Comparison of ENCODE assay signal across 18 cellular contexts in genomic region chr2:148302526-148302925, GRCh38.
DNase-seq lines count a peak whose midpoint lies in the region; ATAC-seq and TF ChIP-seq lines count a peak whose summit lies in the region.
"Had no signal": no experiment of that assay in that cellular context is flagged by ENCODE, and none has a peak within 500 bp of the region (broad histone marks: within the 10 kb centered on the region; RNA-seq: fewer than 3 reads in every experiment).

No MANE protein-coding gene starts in this region.

- no peak for TF ChIP-seq CTCF in GM23338 (conservative IDR thresholded peaks at IDR 0.05; ENCODE audit: low read depth in 2 of 2)
- no peak for TF ChIP-seq CTCF in WTC11 (IDR thresholded peaks at IDR 0.05)

- H3K36me3 ChIP-seq in GM23338 (ENCODE audit: insufficient read depth) (no peaks in the 10 kb centered on the region), mesenchymal stem cell (ENCODE audit: control insufficient read depth in 1 of 2, insufficient read depth in 2 of 2, low read depth in 1 of 2, low read length in 2 of 2) (no peaks in the 10 kb centered on the region)

- H3K27me3 ChIP-seq in GM23338 (ENCODE audit: insufficient read depth), result no peaks in the 10 kb centered on the region
- H3K27me3 ChIP-seq in mesenchymal stem cell (ENCODE audit: control insufficient read depth in 1 of 2, insufficient read depth in 1 of 2, low read length in 2 of 2), result no peaks in the 10 kb centered on the region
- H3K27me3 ChIP-seq: BLaER1 treated with 17β-estradiol and CSF1 and Interleukin-3, amounts not matched to agents 10 nM and 100 nM had no signal

- H3K4me1 Mint-ChIP-seq in GM23338 (peaks cover 50% of the 10 kb centered on the region), WTC11 (peaks cover 61% of the 10 kb centered on the region)
- H3K4me1 Mint-ChIP-seq in activated T-helper 1 cell treated with anti-CD3 and anti-CD28 coated beads, Interleukin-12 subunit alpha, Interleukin-12 subunit beta, Interleukin-2, Interleukin-4 antibody, amounts not matched to agents 30 ng/mL and 10 ng/mL and 1 ng/mL, durations not matched to agents 14 hours and 24 hours and 36 hours (ENCODE audit: low read depth), result no peaks in the 10 kb centered on the region
- no peaks in the 10 kb centered on the region for H3K4me1 Mint-ChIP-seq in stimulated activated effector memory CD8-positive, alpha-beta T cell treated with anti-CD3 and anti-CD28 coated beads, Interleukin-12 subunit alpha, Interleukin-12 subunit beta, amount 100 ng/mL, for 72 hours
- H3K4me1 Mint-ChIP-seq: B cell had no signal

- ATAC-seq in GM23338 (no peak), WTC11 (peak; percentile 31), HG02840 (IDR thresholded peaks at IDR 0.05; ENCODE audit: low FRiP score, unreplicated experiment) (no peak)
- no peak for ATAC-seq in stimulated activated effector memory CD8-positive, alpha-beta T cell treated with anti-CD3 and anti-CD28 coated beads, Interleukin-12 subunit alpha, Interleukin-12 subunit beta, amount 100 ng/mL, for 72 hours
- ATAC-seq: A549; CD8-positive, alpha-beta T cell had no signal

- H3K27ac Mint-ChIP-seq in GM23338, result no peak overlapping the region
- no peak overlapping the region for H3K27ac Mint-ChIP-seq in WTC11
- no peak overlapping the region for H3K27ac Mint-ChIP-seq in activated T-helper 1 cell treated with anti-CD3 and anti-CD28 coated beads, Interleukin-12 subunit alpha, Interleukin-12 subunit beta, Interleukin-2, Interleukin-4 antibody, amounts not matched to agents 30 ng/mL and 10 ng/mL and 1 ng/mL, durations not matched to agents 14 hours and 24 hours and 36 hours
- H3K27ac Mint-ChIP-seq in stimulated activated effector memory CD8-positive, alpha-beta T cell treated with anti-CD3 and anti-CD28 coated beads, Interleukin-12 subunit alpha, Interleukin-12 subunit beta, amount 100 ng/mL, for 72 hours, result no peak overlapping the region
- H3K27ac Mint-ChIP-seq: B cell; CD4-positive, alpha-beta T cell; CD8-positive, alpha-beta T cell had no signal

- no peak overlapping the region for H3K23ac ChIP-seq in mesenchymal stem cell (ENCODE audit: low read length in 2 of 2)

- H3K27me3 Mint-ChIP-seq in GM23338 (ENCODE audit: insufficient read depth, low read depth, poor library complexity) (peaks cover 2% of the 10 kb centered on the region), WTC11 (ENCODE audit: low read depth) (no peaks in the 10 kb centered on the region)
- no peaks in the 10 kb centered on the region for H3K27me3 Mint-ChIP-seq in activated T-helper 1 cell treated with anti-CD3 and anti-CD28 coated beads, Interleukin-12 subunit alpha, Interleukin-12 subunit beta, Interleukin-2, Interleukin-4 antibody, amounts not matched to agents 30 ng/mL and 10 ng/mL and 1 ng/mL, durations not matched to agents 14 hours and 24 hours and 36 hours (ENCODE audit: insufficient read depth)
- H3K27me3 Mint-ChIP-seq: B cell; CD4-positive, alpha-beta T cell had no signal

- intact Hi-C loops in activated T-helper 1 cell treated with anti-CD3 and anti-CD28 coated beads, Interleukin-12 subunit alpha, Interleukin-12 subunit beta, Interleukin-2, Interleukin-4 antibody, amounts not matched to agents 30 ng/mL and 10 ng/mL and 1 ng/mL, durations not matched to agents 14 hours and 24 hours and 36 hours (cut with micrococcal nuclease), result no loop called here

- 94% methylated on average over 2 of the region's 4 CpGs for WGBS in mesenchymal stem cell

- H4K91ac ChIP-seq in mesenchymal stem cell (ENCODE audit: low read length), result no peak overlapping the region

- peaks cover 7% of the 10 kb centered on the region for H3K79me1 ChIP-seq in mesenchymal stem cell (replicated peaks; ENCODE audit: low read length, poor library complexity, severe bottlenecking)

- H2AFZ ChIP-seq in GM23338 (no peak overlapping the region), mesenchymal stem cell (ENCODE audit: low read depth, low read length) (no peak overlapping the region)

- H3K4ac ChIP-seq in mesenchymal stem cell (ENCODE audit: low read depth in 1 of 2, low read length in 2 of 2), result no peak overlapping the region

- 0 out of 2 replicates have a peak, but pooled peaks cover 4% of the 10 kb centered on the region for H3K9me2 ChIP-seq in GM23338 (ENCODE audit: insufficient read depth)

- no peak overlapping the region for H3K9ac ChIP-seq in mesenchymal stem cell (ENCODE audit: low read length)
- H3K9ac ChIP-seq: BLaER1 treated with 17β-estradiol and CSF1 and Interleukin-3, amounts not matched to agents 10 nM and 100 nM had no signal

- peaks cover 50% of the 10 kb centered on the region for H3K4me1 ChIP-seq in GM23338 (ENCODE audit: insufficient read depth)
- H3K4me1 ChIP-seq in mesenchymal stem cell (ENCODE audit: control insufficient read depth, insufficient read depth, low read depth, low read length), result peaks cover 3% of the 10 kb centered on the region
- H3K4me1 ChIP-seq: A549; BLaER1 treated with 17β-estradiol and CSF1 and Interleukin-3, amounts not matched to agents 10 nM and 100 nM; Caco-2 had no signal

- no peak overlapping the region for H4K8ac ChIP-seq in mesenchymal stem cell (ENCODE audit: low read length)

- H2BK12ac ChIP-seq in mesenchymal stem cell (ENCODE audit: low read length in 2 of 2), result no peak overlapping the region

- H3K4me3 ChIP-seq in GM23338 (no peak overlapping the region), mesenchymal stem cell (ENCODE audit: insufficient read depth in 1 of 2, low read depth in 1 of 2, low read length in 2 of 2) (no peak overlapping the region)
- H3K4me3 ChIP-seq: A549; BLaER1 treated with 17β-estradiol and CSF1 and Interleukin-3, amounts not matched to agents 10 nM and 100 nM had no signal

- H2BK15ac ChIP-seq in mesenchymal stem cell (ENCODE audit: low read depth, poor library complexity, severe bottlenecking), result no peak overlapping the region

- peak overlapping the region; percentile 87 for H2AK5ac ChIP-seq in mesenchymal stem cell (ENCODE audit: low read length, severe bottlenecking)

- H3K36me3 Mint-ChIP-seq in GM23338 (ENCODE audit: low read depth) (0 out of 3 replicates have a peak, but pooled peaks cover 3% of the 10 kb centered on the region), WTC11 (no peaks in the 10 kb centered on the region)
- no peaks in the 10 kb centered on the region for H3K36me3 Mint-ChIP-seq in activated T-helper 1 cell treated with anti-CD3 and anti-CD28 coated beads, Interleukin-12 subunit alpha, Interleukin-12 subunit beta, Interleukin-2, Interleukin-4 antibody, amounts not matched to agents 30 ng/mL and 10 ng/mL and 1 ng/mL, durations not matched to agents 14 hours and 24 hours and 36 hours (ENCODE audit: low read depth)
- no peaks in the 10 kb centered on the region for H3K36me3 Mint-ChIP-seq in stimulated activated effector memory CD8-positive, alpha-beta T cell treated with anti-CD3 and anti-CD28 coated beads, Interleukin-12 subunit alpha, Interleukin-12 subunit beta, amount 100 ng/mL, for 72 hours

- H3K79me2 ChIP-seq in GM23338 (replicated peaks; ENCODE audit: insufficient read depth), result no peaks in the 10 kb centered on the region

- POLR2A ChIA-PET in WTC11 (lab: Charles Lee), result no interaction called here

- no peaks in the 10 kb centered on the region for H4K20me1 ChIP-seq in GM23338 (replicated peaks; ENCODE audit: insufficient read depth)
- H4K20me1 ChIP-seq: BLaER1 treated with 17β-estradiol and CSF1 and Interleukin-3, amounts not matched to agents 10 nM and 100 nM had no signal

- CTCF ChIA-PET in WTC11 (lab: Charles Lee), result no interaction called here

- no peak overlapping the region for H3K14ac ChIP-seq in mesenchymal stem cell (ENCODE audit: low read length in 2 of 2)

- H3K4me3 Mint-ChIP-seq in GM23338 (no peak overlapping the region), WTC11 (no peak overlapping the region)
- no peak overlapping the region for H3K4me3 Mint-ChIP-seq in activated T-helper 1 cell treated with anti-CD3 and anti-CD28 coated beads, Interleukin-12 subunit alpha, Interleukin-12 subunit beta, Interleukin-2, Interleukin-4 antibody, amounts not matched to agents 30 ng/mL and 10 ng/mL and 1 ng/mL, durations not matched to agents 14 hours and 24 hours and 36 hours
- no peak overlapping the region for H3K4me3 Mint-ChIP-seq in stimulated activated effector memory CD8-positive, alpha-beta T cell treated with anti-CD3 and anti-CD28 coated beads, Interleukin-12 subunit alpha, Interleukin-12 subunit beta, amount 100 ng/mL, for 72 hours
- H3K4me3 Mint-ChIP-seq: B cell; CD4-positive, alpha-beta T cell; CD8-positive, alpha-beta T cell had no signal

- H2BK120ac ChIP-seq in mesenchymal stem cell (ENCODE audit: low read depth, low read length), result no peak overlapping the region

- no peak overlapping the region for H3K18ac ChIP-seq in mesenchymal stem cell (ENCODE audit: low read depth in 1 of 2, low read length in 2 of 2)

- peak overlapping the region; percentile 68 for H3K4me2 ChIP-seq in GM23338
- H3K4me2 ChIP-seq in mesenchymal stem cell (ENCODE audit: low read length, poor library complexity, severe bottlenecking), result no peak overlapping the region
- H3K4me2 ChIP-seq: A549; BLaER1 treated with 17β-estradiol and CSF1 and Interleukin-3, amounts not matched to agents 10 nM and 100 nM had no signal

- no peak overlapping the region for H3K27ac ChIP-seq in GM23338 (ENCODE audit: low read depth)
- no peak overlapping the region for H3K27ac ChIP-seq in mesenchymal stem cell (ENCODE audit: low read length, poor library complexity, severe bottlenecking)
- H3K27ac ChIP-seq: 22Rv1; A549; BLaER1 treated with 17β-estradiol and CSF1 and Interleukin-3, amounts not matched to agents 10 nM and 100 nM; C4-2B had no signal

- H3K9me3 Mint-ChIP-seq in GM23338 (no peaks in the 10 kb centered on the region), WTC11 (no peaks in the 10 kb centered on the region)
- no peaks in the 10 kb centered on the region for H3K9me3 Mint-ChIP-seq in activated T-helper 1 cell treated with anti-CD3 and anti-CD28 coated beads, Interleukin-12 subunit alpha, Interleukin-12 subunit beta, Interleukin-2, Interleukin-4 antibody, amounts not matched to agents 30 ng/mL and 10 ng/mL and 1 ng/mL, durations not matched to agents 14 hours and 24 hours and 36 hours
- no peaks in the 10 kb centered on the region for H3K9me3 Mint-ChIP-seq in stimulated activated effector memory CD8-positive, alpha-beta T cell treated with anti-CD3 and anti-CD28 coated beads, Interleukin-12 subunit alpha, Interleukin-12 subunit beta, amount 100 ng/mL, for 72 hours
- H3K9me3 Mint-ChIP-seq: CD4-positive, alpha-beta T cell; CD8-positive, alpha-beta T cell had no signal

- DNase-seq in GM23338 (ENCODE audit: low spot score), result no peak
- no peak for DNase-seq in WTC11 (ENCODE audit: low spot score)
- DNase-seq in mesenchymal stem cell, result no peak
- no peak for DNase-seq in activated T-helper 1 cell treated with anti-CD3 and anti-CD28 coated beads, Interleukin-12 subunit alpha, Interleukin-12 subunit beta, Interleukin-2, Interleukin-4 antibody, amounts not matched to agents 30 ng/mL and 10 ng/mL and 1 ng/mL, durations not matched to agents 14 hours and 24 hours and 36 hours (ENCODE audit: low spot score)
- DNase-seq in stimulated activated effector memory CD8-positive, alpha-beta T cell treated with anti-CD3 and anti-CD28 coated beads, Interleukin-12 subunit alpha, Interleukin-12 subunit beta, amount 100 ng/mL, for 72 hours (ENCODE audit: low spot score in 2 of 2), result no peak
- DNase-seq: AML-193; Caco-2; Calu3; CD4-positive, alpha-beta T cell; CD8-positive, alpha-beta T cell; DMS79 treated with DMSO at 0.1 percent for 48 hours; GF-D8 had no signal

- H3F3A ChIP-seq in GM23338 (replicated peaks; ENCODE audit: low read depth), result no peaks in the 10 kb centered on the region

- no peak overlapping the region for H2BK5ac ChIP-seq in mesenchymal stem cell (ENCODE audit: low read depth, low read length, poor library complexity, severe bottlenecking)

- no peaks in the 10 kb centered on the region for H3K9me3 ChIP-seq in mesenchymal stem cell (ENCODE audit: control insufficient read depth, low read length)
- H3K9me3 ChIP-seq: A549; BLaER1 treated with 17β-estradiol and CSF1 and Interleukin-3, amounts not matched to agents 10 nM and 100 nM; Caco-2 had no signal
